19 cellular contexts compared by ENCODE assay signal in the genomic region with DNA sequence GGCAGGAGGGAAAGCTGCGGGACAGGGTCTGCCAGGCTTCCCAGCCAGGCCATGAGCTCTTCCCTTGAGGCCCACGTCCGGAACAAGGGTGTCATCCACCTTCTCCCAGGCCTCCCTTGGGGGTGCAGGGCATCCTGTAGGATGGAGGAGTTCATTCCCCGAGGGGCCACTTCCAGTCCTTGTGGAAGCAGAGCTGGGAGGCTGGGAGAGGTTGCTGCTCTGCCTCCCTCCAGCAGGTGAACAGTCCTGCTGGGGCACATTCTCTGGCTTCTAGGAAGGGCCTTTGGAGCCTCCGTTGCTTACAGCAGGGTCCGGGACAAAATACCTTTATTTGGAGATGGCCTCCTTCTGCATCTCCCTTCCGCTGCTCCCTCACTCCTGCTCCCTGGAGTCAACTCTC. TPM values are rescaled to one million over a fixed set of nuclear protein-coding genes. Genes with fewer than 3 reads are reported as not detected.
"Had no signal": no experiment of that assay in that cellular context is flagged by ENCODE, and none has a peak within 500 bp of the region (broad histone marks: within the 10 kb centered on the region; RNA-seq: fewer than 3 reads in every experiment).

No MANE protein-coding gene starts in this region.

- H3K4me1 ChIP-seq: prostate gland had no signal

- DNase-seq: activated B cell treated with CpG ODN at 0.5 μM for 24 hours; activated CD4-positive, alpha-beta T cell treated with anti-CD3 and anti-CD28 coated beads for 4 hours; activated CD8-positive, alpha-beta T cell treated with anti-CD3 and anti-CD28 coated beads for 36 hours; activated naive CD4-positive, alpha-beta T cell treated with anti-CD3 and anti-CD28 coated beads, Interleukin-2, amount 10 ng/mL, durations not matched to agents 7 days and 5 days; activated T-cell treated with anti-CD3 and anti-CD28 coated beads, Interleukin-2, amount 50 U/mL, for 1 hour; colonic mucosa; hypothalamus; kidney; right cardiac atrium; stimulated activated CD4-positive, alpha-beta T cell treated with anti-CD3 and anti-CD28 coated beads, Interleukin-2, amount 100 ng/mL, for 48 hours; stimulated activated naive CD8-positive, alpha-beta T cell treated with anti-CD3 and anti-CD28 coated beads, Interleukin-15, amount 100 ng/mL, for 72 hours; SW 1271; T-helper 2 cell had no signal

- H3K27ac Mint-ChIP-seq: activated B cell treated with CpG ODN at 0.5 μM for 24 hours; activated CD8-positive, alpha-beta T cell treated with anti-CD3 and anti-CD28 coated beads for 36 hours; activated naive CD4-positive, alpha-beta T cell treated with anti-CD3 and anti-CD28 coated beads, Interleukin-2, amount 10 ng/mL, durations not matched to agents 7 days and 5 days; activated T-helper 2 cell treated with anti-CD3 and anti-CD28 coated beads, Interferon-gamma antibody, Interleukin-2, Interleukin-4, amounts not matched to agents 10 μg/mL and 5 μg/mL and 100 μg/mL, durations not matched to agents 14 hours and 24 hours and 36 hours; stimulated activated naive CD8-positive, alpha-beta T cell treated with anti-CD3 and anti-CD28 coated beads, Interleukin-15, amount 100 ng/mL, for 72 hours; type B pancreatic cell had no signal

- H3K4me1 Mint-ChIP-seq: activated naive CD4-positive, alpha-beta T cell treated with anti-CD3 and anti-CD28 coated beads, Interleukin-2, amount 10 ng/mL, durations not matched to agents 7 days and 5 days; central memory CD8-positive, alpha-beta T cell had no signal

- H3K4me3 ChIP-seq: colonic mucosa, prostate gland, skin epidermis had no signal

- H3K36me3 Mint-ChIP-seq: activated naive CD4-positive, alpha-beta T cell treated with anti-CD3 and anti-CD28 coated beads, Interleukin-2, amount 10 ng/mL, durations not matched to agents 7 days and 5 days; type B pancreatic cell had no signal

- H3K27ac ChIP-seq: colonic mucosa, prostate gland, skin epidermis had no signal

- H3K4me3 Mint-ChIP-seq: activated B cell treated with CpG ODN at 0.5 μM for 24 hours; activated CD8-positive, alpha-beta T cell treated with anti-CD3 and anti-CD28 coated beads for 36 hours; activated naive CD4-positive, alpha-beta T cell treated with anti-CD3 and anti-CD28 coated beads, Interleukin-2, amount 10 ng/mL, durations not matched to agents 7 days and 5 days; central memory CD8-positive, alpha-beta T cell; stimulated activated naive CD8-positive, alpha-beta T cell treated with anti-CD3 and anti-CD28 coated beads, Interleukin-15, amount 100 ng/mL, for 72 hours; type B pancreatic cell had no signal

- H3K9me3 Mint-ChIP-seq: central memory CD8-positive, alpha-beta T cell; stimulated activated naive CD8-positive, alpha-beta T cell treated with anti-CD3 and anti-CD28 coated beads, Interleukin-15, amount 100 ng/mL, for 72 hours had no signal

- H3K9me3 ChIP-seq: colonic mucosa, prostate gland had no signal

- ATAC-seq: activated CD8-positive, alpha-beta T cell treated with anti-CD3 and anti-CD28 coated beads for 36 hours; left lobe of liver; right cardiac atrium; stimulated activated naive CD8-positive, alpha-beta T cell treated with anti-CD3 and anti-CD28 coated beads, Interleukin-15, amount 100 ng/mL, for 72 hours had no signal

- H3K36me3 ChIP-seq: colonic mucosa, prostate gland had no signal

RNA-seq across cellular contexts. Expression of a gene that starts 3.7 kb away (rescaled TPM):
- total RNA-seq: activated CD8-positive, alpha-beta T cell treated with anti-CD3 and anti-CD28 coated beads for 36 hours; activated T-helper 2 cell treated with anti-CD3 and anti-CD28 coated beads, Interferon-gamma antibody, Interleukin-2, Interleukin-4, amounts not matched to agents 10 μg/mL and 5 μg/mL and 100 μg/mL, durations not matched to agents 14 hours and 24 hours and 36 hours had no signal
